10 cellular contexts compared by ENCODE assay signal in genomic region chr2:201223089-201224073, GRCh38. TPM values are rescaled to one million over a fixed set of nuclear protein-coding genes. Genes with fewer than 3 reads are reported as not detected.
DNase-seq lines count a peak whose midpoint lies in the region; ATAC-seq, FAIRE-seq and TF ChIP-seq lines count a peak whose summit lies in the region.
"Had no signal": no experiment of that assay in that cellular context is flagged by ENCODE, and none has a peak within 500 bp of the region (broad histone marks: within the 10 kb centered on the region; RNA-seq: fewer than 3 reads in every experiment).

No MANE protein-coding gene starts in this region.

- no peaks in the 10 kb centered on the region for H3K27me3 ChIP-seq in CD8-positive, alpha-beta memory T cell (ENCODE audit: insufficient read depth, low read length, poor library complexity, severe bottlenecking)
- H3K27me3 ChIP-seq in pancreas = no peaks in the 10 kb centered on the region

- peaks cover 9 to 20% (median 12%) of the 10 kb centered on the region in 3 donors for H3K4me1 Mint-ChIP-seq in CD8-positive, alpha-beta memory T cell
- peaks cover 57% of the 10 kb centered on the region for H3K4me1 Mint-ChIP-seq in activated T-helper 1 cell treated with anti-CD3 and anti-CD28 coated beads, Interleukin-12 subunit alpha, Interleukin-12 subunit beta, Interleukin-2, Interleukin-4 antibody, amounts not matched to agents 30 ng/mL and 10 ng/mL and 1 ng/mL, durations not matched to agents 14 hours and 24 hours and 36 hours (ENCODE audit: low read depth)

- H3K9me3 ChIP-seq in CD8-positive, alpha-beta memory T cell (ENCODE audit: low read length) = no peaks in the 10 kb centered on the region
- no peaks in the 10 kb centered on the region for H3K9me3 ChIP-seq in pancreas

- H3K4me3 Mint-ChIP-seq in CD8-positive, alpha-beta memory T cell = peak overlapping the region in 1 of 7 donors; percentile 53
- H3K4me3 Mint-ChIP-seq in activated T-helper 1 cell treated with anti-CD3 and anti-CD28 coated beads, Interleukin-12 subunit alpha, Interleukin-12 subunit beta, Interleukin-2, Interleukin-4 antibody, amounts not matched to agents 30 ng/mL and 10 ng/mL and 1 ng/mL, durations not matched to agents 14 hours and 24 hours and 36 hours = no peak overlapping the region

- FAIRE-seq in pancreas (lab: Jason Lieb, UNC) = no peak

- H3K4me1 ChIP-seq in CD8-positive, alpha-beta memory T cell (ENCODE audit: insufficient read depth, low read length) = peaks cover 23% of the 10 kb centered on the region
- peaks cover 0 to 13% (median 0%) of the 10 kb centered on the region in 3 donors for H3K4me1 ChIP-seq in pancreas

- no peaks in the 10 kb centered on the region for H3K27me3 Mint-ChIP-seq in CD8-positive, alpha-beta memory T cell
- no peaks in the 10 kb centered on the region for H3K27me3 Mint-ChIP-seq in activated T-helper 1 cell treated with anti-CD3 and anti-CD28 coated beads, Interleukin-12 subunit alpha, Interleukin-12 subunit beta, Interleukin-2, Interleukin-4 antibody, amounts not matched to agents 30 ng/mL and 10 ng/mL and 1 ng/mL, durations not matched to agents 14 hours and 24 hours and 36 hours (ENCODE audit: insufficient read depth)

- peaks cover 5% of the 10 kb centered on the region for H3K36me3 ChIP-seq in CD8-positive, alpha-beta memory T cell (ENCODE audit: insufficient read depth, low read length)
- H3K36me3 ChIP-seq in pancreas = peaks cover 0 to 3% (median 0%) of the 10 kb centered on the region in 3 donors

- CTCF ChIA-PET in CD8-positive, alpha-beta memory T cell (lab: Charles Lee) = interaction anchor here (1.1 to 2.2 kb wide), 3 partner anchors 9 to 261 kb away, joined by 3 to 11 read pairs (median 4); partner anchors contain the start of gene CASP10
- CTCF ChIA-PET in RWPE1 (lab: Yijun Ruan, JAX) = interaction anchor here (0.6 to 0.8 kb wide), 2 partner anchors 13 to 46 kb away, joined by 3 to 4 read pairs; no protein-coding TSS in a partner anchor

- no peak overlapping the region for H3K27ac ChIP-seq in CD8-positive, alpha-beta memory T cell (ENCODE audit: low read depth, low read length)
- H3K27ac ChIP-seq in RWPE1 (no peak overlapping the region), pancreas (no peak overlapping the region), substantia nigra (ENCODE audit: low read depth, low read length, poor library complexity, severe bottlenecking) (no peak overlapping the region)

- peaks cover 0 to 26% (median 3%) of the 10 kb centered on the region in 3 donors for H3K36me3 Mint-ChIP-seq in CD8-positive, alpha-beta memory T cell
- peaks cover 23% of the 10 kb centered on the region for H3K36me3 Mint-ChIP-seq in activated T-helper 1 cell treated with anti-CD3 and anti-CD28 coated beads, Interleukin-12 subunit alpha, Interleukin-12 subunit beta, Interleukin-2, Interleukin-4 antibody, amounts not matched to agents 30 ng/mL and 10 ng/mL and 1 ng/mL, durations not matched to agents 14 hours and 24 hours and 36 hours (ENCODE audit: low read depth)

- TF ChIP-seq CTCF in RWPE1 (conservative IDR thresholded peaks at IDR 0.05; ENCODE audit: low read depth) (no peak), pancreas (IDR thresholded peaks at IDR 0.05) (no peak)

- POLR2A ChIA-PET in CD8-positive, alpha-beta memory T cell (lab: Charles Lee) = no interaction called here
- POLR2A ChIA-PET in RWPE1 (lab: Yijun Ruan, JAX; ENCODE audit: low non-redundant PET) = no interaction called here

- intact Hi-C loops in activated T-helper 1 cell treated with anti-CD3 and anti-CD28 coated beads, Interleukin-12 subunit alpha, Interleukin-12 subunit beta, Interleukin-2, Interleukin-4 antibody, amounts not matched to agents 30 ng/mL and 10 ng/mL and 1 ng/mL, durations not matched to agents 14 hours and 24 hours and 36 hours (cut with micrococcal nuclease) = no loop called here
- intact Hi-C loops in pancreas (cut with DNase I) = no loop called here

- ATAC-seq in GM19328 (IDR thresholded peaks at IDR 0.05; ENCODE audit: unreplicated experiment) = peak; percentile 77
- ATAC-seq in HG03060 (IDR thresholded peaks at IDR 0.05; ENCODE audit: low read depth, unreplicated experiment) = peak; percentile 74
- ATAC-seq in pancreas = no peak

- peak overlapping the region in 7 of 8 donors; percentile 19 to 91 (median 43) for H3K27ac Mint-ChIP-seq in CD8-positive, alpha-beta memory T cell
- peak overlapping the region; percentile 61 for H3K27ac Mint-ChIP-seq in activated T-helper 1 cell treated with anti-CD3 and anti-CD28 coated beads, Interleukin-12 subunit alpha, Interleukin-12 subunit beta, Interleukin-2, Interleukin-4 antibody, amounts not matched to agents 30 ng/mL and 10 ng/mL and 1 ng/mL, durations not matched to agents 14 hours and 24 hours and 36 hours

- no peaks in the 10 kb centered on the region for H3K9me3 Mint-ChIP-seq in CD8-positive, alpha-beta memory T cell
- H3K9me3 Mint-ChIP-seq in activated T-helper 1 cell treated with anti-CD3 and anti-CD28 coated beads, Interleukin-12 subunit alpha, Interleukin-12 subunit beta, Interleukin-2, Interleukin-4 antibody, amounts not matched to agents 30 ng/mL and 10 ng/mL and 1 ng/mL, durations not matched to agents 14 hours and 24 hours and 36 hours = no peaks in the 10 kb centered on the region

- WGBS in pancreas, 2 donors = 73 to 80% methylated on average over 8 of the region's 8 CpGs

- DNase-seq in CD8-positive, alpha-beta memory T cell = no peak
- no peak for DNase-seq in activated T-helper 1 cell treated with anti-CD3 and anti-CD28 coated beads, Interleukin-12 subunit alpha, Interleukin-12 subunit beta, Interleukin-2, Interleukin-4 antibody, amounts not matched to agents 30 ng/mL and 10 ng/mL and 1 ng/mL, durations not matched to agents 14 hours and 24 hours and 36 hours (ENCODE audit: low spot score)
- DNase-seq in RWPE1 (ENCODE audit: low spot score) = no peak
- DNase-seq in NCI-H82 treated with DMSO at 0.1 percent for 48 hours (lab: John Stamatoyannopoulos, UW; ENCODE audit: unreplicated experiment) = no peak
- no peak for DNase-seq in pancreas
- DNase-seq in substantia nigra (lab: John Stamatoyannopoulos, UW) = no peak
- DNase-seq: activated CD4-positive, alpha-beta T cell treated with anti-CD3 and anti-CD28 coated beads for 48 hours; effector CD4-positive, alpha-beta T cell had no signal

- H3K4me3 ChIP-seq in CD8-positive, alpha-beta memory T cell (ENCODE audit: low read length) = no peak overlapping the region
- no peak overlapping the region for H3K4me3 ChIP-seq in pancreas

RNA-seq across cellular contexts. Expression of gene CASP8, which starts 37.0 kb away (rescaled TPM):
- 10 to 100 TPM; 48.1 to 55.5 TPM for total RNA-seq in CD8-positive, alpha-beta memory T cell
- 108 TPM for polyA plus RNA-seq in CD8-positive, alpha-beta memory T cell
- 40.5 and 40.6 TPM in 2 replicates for total RNA-seq in activated T-helper 1 cell treated with anti-CD3 and anti-CD28 coated beads, Interleukin-12 subunit alpha, Interleukin-12 subunit beta, Interleukin-2, Interleukin-4 antibody, amounts not matched to agents 30 ng/mL and 10 ng/mL and 1 ng/mL, durations not matched to agents 14 hours and 24 hours and 36 hours
- 10 to 100 TPM in 1 of 6 donors, 1 to 10 TPM in 5; 4.8 to 13.5 (median 9.1) TPM for total RNA-seq in pancreas
- 1 to 10 TPM; 4.5 to 5.7 TPM for polyA plus RNA-seq in pancreas

RNA-seq across cellular contexts. Expression of gene CASP10, which starts 40.4 kb away (rescaled TPM):
- total RNA-seq in CD8-positive, alpha-beta memory T cell = 1 to 10 TPM; 6.7 to 7.3 TPM
- polyA plus RNA-seq in CD8-positive, alpha-beta memory T cell = 8.1 TPM
- total RNA-seq in activated T-helper 1 cell treated with anti-CD3 and anti-CD28 coated beads, Interleukin-12 subunit alpha, Interleukin-12 subunit beta, Interleukin-2, Interleukin-4 antibody, amounts not matched to agents 30 ng/mL and 10 ng/mL and 1 ng/mL, durations not matched to agents 14 hours and 24 hours and 36 hours = 13.5 and 15.7 TPM in 2 replicates
- 10 to 100 TPM in 1 of 6 donors, 1 to 10 TPM in 5; 3.0 to 11.7 (median 5.6) TPM for total RNA-seq in pancreas
- 1 to 10 TPM; 3.4 to 4.6 TPM for polyA plus RNA-seq in pancreas

Comparison
In these comparisons a context has a peak if more than half of its experiments do, and no peak if none do; other contexts are left out.
1. ATAC-seq: peak in GM19328 (single experiment) and HG03060 (single experiment); none in pancreas (0 of 4).